ENCODE assay signal across 31 cellular contexts in the genomic region with DNA sequence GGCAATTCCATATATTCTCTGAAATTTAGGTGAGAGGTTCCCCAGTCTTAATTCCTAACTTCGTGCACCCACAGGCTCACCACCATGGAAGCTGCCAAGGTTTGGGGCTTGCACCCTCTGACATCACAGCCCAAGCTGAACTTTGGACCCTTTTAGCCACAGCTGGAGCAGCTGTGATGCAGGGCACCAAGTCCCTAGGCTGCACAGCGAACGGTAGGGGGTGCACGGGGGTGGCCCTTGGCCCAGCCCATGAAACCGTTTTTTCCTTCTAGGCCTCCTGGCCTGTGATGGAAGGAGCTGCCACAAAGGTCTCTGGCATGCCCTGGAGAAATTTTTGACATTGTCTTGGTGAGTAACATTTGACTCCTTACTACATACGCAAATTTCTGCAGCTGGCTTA.
DNase-seq lines count a peak whose midpoint lies in the region; ATAC-seq, FAIRE-seq and TF ChIP-seq lines count a peak whose summit lies in the region.
"Had no signal": no experiment of that assay in that cellular context is flagged by ENCODE, and none has a peak within 500 bp of the region (broad histone marks: within the 10 kb centered on the region; RNA-seq: fewer than 3 reads in every experiment).

No MANE protein-coding gene starts in this region.

- WGBS in K562 (ENCODE audit: insufficient coverage, low coverage, missing lambda C conversion rate), result under 1% methylated on average over 6 of the region's 6 CpGs

- POLR2A ChIA-PET in HEK293 (lab: Yijun Ruan, JAX), result no interaction called here
- POLR2A ChIA-PET in K562 (lab: Yijun Ruan, JAX), result no interaction called here

- H4K20me1 ChIP-seq in K562 (replicated peaks; ENCODE audit: control insufficient read depth, insufficient read depth, low read length), result no peaks in the 10 kb centered on the region
- H4K20me1 ChIP-seq: BLaER1; BLaER1 treated with 17β-estradiol and CSF1 and Interleukin-3, amounts not matched to agents 10 nM and 100 nM had no signal

- H3K36me3 ChIP-seq in HEK293 (ENCODE audit: control insufficient read depth in 2 of 2, insufficient read depth in 1 of 2, low read length in 2 of 2) (no peaks in the 10 kb centered on the region), K562 (ENCODE audit: control insufficient read depth, insufficient read depth, low read length) (no peaks in the 10 kb centered on the region)
- H3K36me3 ChIP-seq: BE2C; BLaER1; BLaER1 treated with 17β-estradiol and CSF1 and Interleukin-3, amounts not matched to agents 10 nM and 100 nM had no signal

- no peak for ATAC-seq in K562
- ATAC-seq: A549; CD8-positive, alpha-beta T cell had no signal

- TF ChIP-seq CTCF in HEK293 (tag by site-specific recombination; IDR thresholded peaks at IDR 0.05) (no peak), K562 (IDR thresholded peaks at IDR 0.05 in 2 of 3, conservative IDR thresholded peaks at IDR 0.05 in 1 of 3; ENCODE audit: insufficient read depth in 2 of 3, low read depth in 1 of 3, low read length in 3 of 3) (no peak)

- H3K4me3 ChIP-seq in HEK293 (ENCODE audit: low read depth, low read length) (no peak overlapping the region), K562 (no peak overlapping the region)
- H3K4me3 ChIP-seq: A549; BLaER1; BLaER1 treated with 17β-estradiol and CSF1 and Interleukin-3, amounts not matched to agents 10 nM and 100 nM had no signal

- DNase-seq in K562 (ENCODE audit: extremely low read depth in 1 of 4, low spot score in 3 of 4) (no peak), NCI-H1436 (lab: John Stamatoyannopoulos, UW) (no peak), NCI-H1417 (lab: John Stamatoyannopoulos, UW) (no peak)
- DNase-seq: 8988T; ACHN; AML-193; BE2C; C1 segment of cervical spinal cord; Caco-2; Calu3; CD4-positive, alpha-beta memory T cell; CD4-positive, alpha-beta T cell; CD4-positive, CD25-positive, alpha-beta regulatory T cell; CD8-positive, alpha-beta memory T cell; CD8-positive, alpha-beta T cell; COR-L47; DMS 273 treated with DMSO at 0.1 percent for 48 hours; DMS153; DMS53; DMS79; DMS79 treated with DMSO at 0.1 percent for 48 hours; DND-41; EL had no signal

- no TSS peak for BruUV-seq in K562 (replicated peaks; lab: Mats Ljungman, UMichigan)

- TF ChIP-seq EP300 in K562 (IDR thresholded peaks at IDR 0.05; ENCODE audit: low read length), result no peak

- H3K9me1 ChIP-seq in K562 (ENCODE audit: control insufficient read depth, insufficient read depth, low read length), result no peaks in the 10 kb centered on the region

- no peak overlapping the region for H3K4me2 ChIP-seq in K562 (ENCODE audit: insufficient read depth, low read length)
- H3K4me2 ChIP-seq: A549; BLaER1; BLaER1 treated with 17β-estradiol and CSF1 and Interleukin-3, amounts not matched to agents 10 nM and 100 nM had no signal

- intact Hi-C loops in K562 (cut with micrococcal nuclease), result no loop called here

- no peak overlapping the region for H2AFZ ChIP-seq in K562 (ENCODE audit: low read depth, low read length)

- TF ChIP-seq RAD21 in K562 (CRISPR knock-in tag; conservative IDR thresholded peaks at IDR 0.05 in 1 of 2, IDR thresholded peaks at IDR 0.05 in 1 of 2), result no peak

- no peak overlapping the region for H3K9ac ChIP-seq in K562 (ENCODE audit: insufficient read depth in 1 of 2, low read depth in 2 of 2, low read length in 2 of 2)
- H3K9ac ChIP-seq: BLaER1; BLaER1 treated with 17β-estradiol and CSF1 and Interleukin-3, amounts not matched to agents 10 nM and 100 nM had no signal

- no peaks in the 10 kb centered on the region for H3K27me3 ChIP-seq in K562 (ENCODE audit: control insufficient read depth in 2 of 2, insufficient read depth in 2 of 2, low read length in 2 of 2)
- H3K27me3 ChIP-seq: BE2C; BLaER1; BLaER1 treated with 17β-estradiol and CSF1 and Interleukin-3, amounts not matched to agents 10 nM and 100 nM had no signal

- H3K27ac ChIP-seq in HEK293 (ENCODE audit: extremely low read depth, low read depth, low read length) (no peak overlapping the region), K562 (ENCODE audit: extremely low read depth, low read depth, low read length) (no peak overlapping the region)
- H3K27ac ChIP-seq: 22Rv1; A549; BLaER1; BLaER1 treated with 17β-estradiol and CSF1 and Interleukin-3, amounts not matched to agents 10 nM and 100 nM; C4-2B had no signal

- H3K4me1 ChIP-seq in HEK293 (ENCODE audit: control insufficient read depth, insufficient read depth, low read length) (no peaks in the 10 kb centered on the region), K562 (replicated peaks in 1 of 2; ENCODE audit: control insufficient read depth in 2 of 2, insufficient read depth in 2 of 2, low read length in 2 of 2) (no peaks in the 10 kb centered on the region)
- H3K4me1 ChIP-seq: A549; BE2C; BLaER1; BLaER1 treated with 17β-estradiol and CSF1 and Interleukin-3, amounts not matched to agents 10 nM and 100 nM; Caco-2 had no signal

- no peaks in the 10 kb centered on the region for H3K79me2 ChIP-seq in K562 (ENCODE audit: control insufficient read depth, insufficient read depth, low read length)

- CTCF ChIA-PET in HEK293 (lab: Yijun Ruan, JAX), result no interaction called here
- CTCF ChIA-PET in K562 (lab: Yijun Ruan, JAX; ENCODE audit: low intra/inter-chr PET ratio), result no interaction called here

- TF ChIP-seq POLR2A in K562 (conservative IDR thresholded peaks at IDR 0.05), result no peak

- H3K9me3 ChIP-seq in HEK293 (ENCODE audit: control insufficient read depth, insufficient read depth, low read depth, low read length), result no peaks in the 10 kb centered on the region
- 0 out of 2 replicates have a peak, but pooled peaks cover 1% of the 10 kb centered on the region for H3K9me3 ChIP-seq in K562 (replicated peaks; ENCODE audit: control insufficient read depth, insufficient read depth, low read depth, low read length)
- H3K9me3 ChIP-seq: A549, BE2C, Caco-2 had no signal

- FAIRE-seq in K562 (lab: Jason Lieb, UNC), result no peak
- FAIRE-seq: A204.1, A549, D721Med had no signal

- in situ Hi-C loops in K562 (cut with MboI), result no loop called here

TF ChIP-seq in HEK293, 187 proteins besides CTCF, POLR2A, EP300 and RAD21:
- TF ChIP-seq ZNF214 (tag by site-specific recombination; IDR thresholded peaks at IDR 0.05; ENCODE audit: borderline replicate concordance) (no peak), ZNF585B (tag by site-specific recombination; IDR thresholded peaks at IDR 0.05) (peak; percentile 84)

TF ChIP-seq in K562, 482 proteins besides CTCF, POLR2A, EP300 and RAD21:
- TF ChIP-seq STAT6 (CRISPR knock-in tag; IDR thresholded peaks at IDR 0.05) (no peak), CEBPG (CRISPR knock-in tag; IDR thresholded peaks at IDR 0.05) (no peak), CEBPG (tag; conservative IDR thresholded peaks at IDR 0.05 in 1 of 2, IDR thresholded peaks at IDR 0.05 in 1 of 2) (no peak), NFATC3 (IDR thresholded peaks at IDR 0.05) (no peak), ZFP36 (IDR thresholded peaks at IDR 0.05; ENCODE audit: low read depth, low read length, partially characterized antibody) (peak; percentile 52)
